ENCODE assay signal across 8 cellular contexts in genomic region chr17:37358830-37359681, GRCh38. TPM values are rescaled to one million over a fixed set of nuclear protein-coding genes. Genes with fewer than 3 reads are reported as not detected.
DNase-seq lines count a peak whose midpoint lies in the region; ATAC-seq, FAIRE-seq and TF ChIP-seq lines count a peak whose summit lies in the region.

No MANE protein-coding gene starts in this region.

- peak overlapping the region; percentile 73 for H3K4me3 ChIP-seq in KMS-11 (IDR thresholded peaks at IDR 0.05; ENCODE audit: insufficient read depth, low read depth, low read length)
- peak overlapping the region; percentile 94 for H3K4me3 ChIP-seq in fibroblast of mammary gland (ENCODE audit: control insufficient read depth, low read depth, low read length)

- FAIRE-seq in RCC 7860 (lab: Jason Lieb, UNC) = no peak

- no peaks in the 10 kb centered on the region for H3K9me3 Mint-ChIP-seq in natural killer cell

- no peak for TF ChIP-seq CTCF in KMS-11 (conservative IDR thresholded peaks at IDR 0.05; ENCODE audit: low read depth, low read length)
- no peak for TF ChIP-seq CTCF in fibroblast of mammary gland (conservative IDR thresholded peaks at IDR 0.05; ENCODE audit: control insufficient read depth, insufficient read depth, low read depth, low read length)
- TF ChIP-seq CTCF in natural killer cell (IDR thresholded peaks at IDR 0.05) = peak; percentile 39

- H3K27me3 Mint-ChIP-seq in natural killer cell (ENCODE audit: low read depth in 2 of 2) = no peaks in the 10 kb centered on the region

- H2AFZ ChIP-seq in KMS-11 (ENCODE audit: low read depth) = peak overlapping the region; percentile 82

- H3K27ac ChIP-seq in KMS-11 = peak overlapping the region; percentile 48

- DNase-seq in Daoy (ENCODE audit: low read depth) = peak; percentile 93
- peak; percentile 93 for DNase-seq in RCC 7860 (ENCODE audit: low spot score)
- peak; percentile 63 to 81 for DNase-seq in activated T-helper 1 cell treated with anti-CD3 and anti-CD28 coated beads, Interleukin-2, amount 50 U/mL, for 16 hours (ENCODE audit: low read depth in 1 of 2, low spot score in 1 of 2)
- DNase-seq in fibroblast of mammary gland (ENCODE audit: low read depth) = peak; percentile 92
- peak; percentile 94 for DNase-seq in natural killer cell
- DNase-seq in stimulated activated naive CD4-positive, alpha-beta T cell (lab: John Stamatoyannopoulos, UW) = peak; percentile 80 to 90 (median 85)

- H3K4me2 ChIP-seq in KMS-11 = peak overlapping the region; percentile 90

- no peaks in the 10 kb centered on the region for H3K36me3 Mint-ChIP-seq in natural killer cell

- H3K27ac Mint-ChIP-seq in natural killer cell = peak overlapping the region; percentile 81 to 85

- H3K79me2 ChIP-seq in KMS-11 (ENCODE audit: insufficient read depth, low read depth) = peaks cover 46% of the 10 kb centered on the region

- peak overlapping the region; percentile 93 for H3K9ac ChIP-seq in KMS-11

- peaks cover 19% of the 10 kb centered on the region in 2 donors for H3K4me1 Mint-ChIP-seq in natural killer cell

- peaks cover 14% of the 10 kb centered on the region; the same call in 1 of the 2 replicates for H4K20me1 ChIP-seq in KMS-11 (ENCODE audit: insufficient read depth)

- H3K4me1 ChIP-seq in KMS-11 (ENCODE audit: low read depth, poor library complexity, severe bottlenecking) = peaks cover 30% of the 10 kb centered on the region

- H3K36me3 ChIP-seq in KMS-11 (ENCODE audit: insufficient read depth) = no peaks in the 10 kb centered on the region; the same call in 1 of the 2 replicates

- peak overlapping the region; percentile 83 for H3K4me3 Mint-ChIP-seq in natural killer cell

- no peaks in the 10 kb centered on the region for H3K27me3 ChIP-seq in KMS-11 (ENCODE audit: insufficient read depth, low read depth)

- ATAC-seq in GM21786 (IDR thresholded peaks at IDR 0.05; ENCODE audit: unreplicated experiment) = peak; percentile 84
- ATAC-seq in natural killer cell = peak; percentile 92 to 98 (median 92)

- intact Hi-C loops in natural killer cell (cut with micrococcal nuclease) = loop anchor here (1.0 kb wide), 2 partner anchors 48 to 250 kb away; partner anchors contain the start of gene SYNRG

RNA-seq across cellular contexts. Expression of gene C17orf78, which starts 16.7 kb away (rescaled TPM):
- not detected in 2 replicates for total RNA-seq in Daoy (2014; rRNA removed; shearing (Covaris generic))
- not detected for total RNA-seq in natural killer cell

RNA-seq across cellular contexts. Expression of gene ACACA, which starts 47.6 kb away (rescaled TPM):
- 11.3 and 27.6 TPM in 2 replicates for total RNA-seq in Daoy (2014; rRNA removed; shearing (Covaris generic))
- 10 to 100 TPM; 22.9 to 23.9 (median 23.6) TPM for total RNA-seq in natural killer cell

RNA-seq across cellular contexts. Expression of gene TADA2A, which starts 47.6 kb away (rescaled TPM):
- 9.6 and 14.0 TPM in 2 replicates for total RNA-seq in Daoy (2014; rRNA removed; shearing (Covaris generic))
- total RNA-seq in natural killer cell = 10 to 100 TPM; 14.8 to 28.1 (median 26.7) TPM

Comparison
In these comparisons a context has a peak if more than half of its experiments do, and no peak if none do; other contexts are left out.
1. Peak in every context shown above with its lines: DNase-seq, ATAC-seq, H3K4me3 ChIP-seq and H3K27ac ChIP-seq.